In genomic region chr9:129968690-129969485, GRCh38 we compare ENCODE assay signal across 8 cellular contexts.
DNase-seq lines count a peak whose midpoint lies in the region; ATAC-seq and TF ChIP-seq lines count a peak whose summit lies in the region.

No MANE protein-coding gene starts in this region.

- H3K4me1 ChIP-seq in CD8-positive, alpha-beta memory T cell (ENCODE audit: insufficient read depth, low read length): peaks cover 24% of the 10 kb centered on the region
- H3K4me1 ChIP-seq in PC-9 (replicated peaks; ENCODE audit: insufficient read depth): peaks cover 18% of the 10 kb centered on the region; the same call in 1 of the 2 replicates

- no peak overlapping the region for H3K4me2 ChIP-seq in PC-9

- H3K9me2 ChIP-seq in PC-9 (ENCODE audit: insufficient read depth): no peaks in the 10 kb centered on the region

- no peak for TF ChIP-seq CTCF in PC-9 (conservative IDR thresholded peaks at IDR 0.05)

- POLR2A ChIA-PET in CD8-positive, alpha-beta memory T cell (lab: Charles Lee): interaction anchor here (0.6 kb wide), 1 partner anchor 96 kb away, joined by 3 read pairs; no protein-coding TSS in a partner anchor
- POLR2A ChIA-PET in PC-9 (lab: Charles Lee; ENCODE audit: unreplicated experiment): interaction anchor here (0.6 kb wide), 1 partner anchor 396 kb away, joined by 3 read pairs; no protein-coding TSS in a partner anchor

- H3K27ac Mint-ChIP-seq in CD8-positive, alpha-beta memory T cell: peak overlapping the region; percentile 10 to 93 (median 55)
- H3K27ac Mint-ChIP-seq in effector memory CD8-positive, alpha-beta T cell: peak overlapping the region; percentile 32 to 71

- H3K27ac ChIP-seq in CD8-positive, alpha-beta memory T cell (ENCODE audit: low read depth, low read length): no peak overlapping the region
- H3K27ac ChIP-seq in PC-9: peak overlapping the region; percentile 42

- H4K20me1 ChIP-seq in PC-9 (ENCODE audit: insufficient read depth): no peaks in the 10 kb centered on the region

- H3K9me3 ChIP-seq in CD8-positive, alpha-beta memory T cell (ENCODE audit: low read length): no peaks in the 10 kb centered on the region
- H3K9me3 ChIP-seq in PC-9 (ENCODE audit: insufficient read depth, low read depth): no peaks in the 10 kb centered on the region

- peaks cover 8 to 61% (median 14%) of the 10 kb centered on the region in 3 donors for H3K36me3 Mint-ChIP-seq in CD8-positive, alpha-beta memory T cell
- H3K36me3 Mint-ChIP-seq in effector memory CD8-positive, alpha-beta T cell (ENCODE audit: insufficient read depth): peaks cover 81% of the 10 kb centered on the region

- no peak for DNase-seq in CD8-positive, alpha-beta memory T cell
- peak in 1 of 2 experiments; percentile 68 for DNase-seq in PC-9
- no peak for DNase-seq in effector memory CD8-positive, alpha-beta T cell
- peak; percentile 47 for DNase-seq in pons (ENCODE audit: low spot score)
- DNase-seq in NCI-H146 treated with DMSO at 0.1 percent for 48 hours (lab: John Stamatoyannopoulos, UW; ENCODE audit: unreplicated experiment): no peak
- DNase-seq in activated gamma-delta T cell (lab: John Stamatoyannopoulos, UW): no peak

- no peaks in the 10 kb centered on the region for H3K79me2 ChIP-seq in PC-9 (ENCODE audit: low read depth)

- peaks cover 14% of the 10 kb centered on the region; the same call in 1 of the 2 replicates for H3F3A ChIP-seq in PC-9 (ENCODE audit: insufficient read depth, low read depth)

- no peaks in the 10 kb centered on the region for H3K27me3 Mint-ChIP-seq in CD8-positive, alpha-beta memory T cell
- H3K27me3 Mint-ChIP-seq in effector memory CD8-positive, alpha-beta T cell: no peaks in the 10 kb centered on the region

- ATAC-seq in effector memory CD8-positive, alpha-beta T cell (replicated peaks): no peak
- ATAC-seq in HG02759 (IDR thresholded peaks at IDR 0.05; ENCODE audit: unreplicated experiment) (no peak), GM19035 (IDR thresholded peaks at IDR 0.05; ENCODE audit: unreplicated experiment) (no peak)

- peaks cover 18% of the 10 kb centered on the region for H3K36me3 ChIP-seq in CD8-positive, alpha-beta memory T cell (ENCODE audit: insufficient read depth, low read length)
- H3K36me3 ChIP-seq in PC-9 (ENCODE audit: low read depth): no peaks in the 10 kb centered on the region

- H3K27me3 ChIP-seq in CD8-positive, alpha-beta memory T cell (ENCODE audit: insufficient read depth, low read length, poor library complexity, severe bottlenecking): no peaks in the 10 kb centered on the region
- H3K27me3 ChIP-seq in PC-9 (ENCODE audit: insufficient read depth, low read depth): no peaks in the 10 kb centered on the region

- CTCF ChIA-PET in CD8-positive, alpha-beta memory T cell (lab: Charles Lee): interaction anchor here (0.6 kb wide), 1 partner anchor 24 kb away, joined by 3 read pairs; no protein-coding TSS in a partner anchor
- CTCF ChIA-PET in PC-9 (lab: Charles Lee): interaction anchor here (0.6 kb wide), 1 partner anchor 50 kb away, joined by 3 read pairs; no protein-coding TSS in a partner anchor

- H3K4me1 Mint-ChIP-seq in CD8-positive, alpha-beta memory T cell: peaks cover 41 to 56% (median 55%) of the 10 kb centered on the region in 3 donors
- peaks cover 27 to 33% of the 10 kb centered on the region in 2 donors for H3K4me1 Mint-ChIP-seq in effector memory CD8-positive, alpha-beta T cell (ENCODE audit: low read depth in 2 of 2)

- no peak overlapping the region for H3K4me3 Mint-ChIP-seq in CD8-positive, alpha-beta memory T cell
- no peak overlapping the region for H3K4me3 Mint-ChIP-seq in effector memory CD8-positive, alpha-beta T cell

- H3K9me3 Mint-ChIP-seq in CD8-positive, alpha-beta memory T cell: no peaks in the 10 kb centered on the region
- no peaks in the 10 kb centered on the region for H3K9me3 Mint-ChIP-seq in effector memory CD8-positive, alpha-beta T cell

- intact Hi-C loops in PC-9 (cut with micrococcal nuclease; ENCODE audit: unreplicated experiment): no loop called here

- no peak overlapping the region for H3K4me3 ChIP-seq in CD8-positive, alpha-beta memory T cell (ENCODE audit: low read length)
- no peak overlapping the region for H3K4me3 ChIP-seq in PC-9

- no peak overlapping the region for H2AFZ ChIP-seq in PC-9

- no TSS peak for BruUV-seq in PC-9 (replicated peaks; lab: Mats Ljungman, UMichigan)
